ENCODE assay signal across 1 cellular context in the genomic region with DNA sequence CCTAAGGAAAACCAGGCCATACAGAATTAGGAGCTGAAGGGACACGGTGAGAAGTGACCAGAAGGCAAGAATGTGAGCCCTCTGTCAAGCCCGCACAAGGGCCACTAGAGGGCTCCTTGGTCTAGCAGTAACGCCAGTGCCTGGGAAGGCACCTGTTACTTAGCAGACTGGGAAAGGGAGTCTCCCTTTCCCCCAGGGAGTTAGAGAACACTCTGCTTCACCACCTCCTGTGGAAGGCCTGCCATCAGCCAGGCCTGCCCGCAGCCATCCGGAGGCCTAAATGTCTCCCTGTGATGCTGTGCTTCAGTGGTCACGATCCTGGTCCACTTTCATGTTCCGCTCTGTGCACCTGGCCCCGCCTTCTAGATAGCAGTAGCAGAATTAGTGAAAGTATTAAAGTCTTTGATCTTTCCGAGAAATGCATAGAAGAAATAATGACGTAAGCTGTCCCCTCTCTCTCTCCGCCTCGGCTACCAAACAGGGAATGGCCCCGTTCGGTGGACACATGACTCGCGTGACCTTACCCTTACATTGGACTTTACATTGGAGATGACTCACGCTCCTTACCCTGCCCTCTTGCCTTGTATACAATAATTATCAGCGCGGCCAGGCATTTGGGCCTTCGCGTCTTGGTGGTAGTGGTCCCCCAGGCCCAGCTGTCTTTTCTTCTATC.
TF ChIP-seq lines count a peak whose summit lies in the region.

No MANE protein-coding gene starts in this region.

TF ChIP-seq in IMR-90, 13 proteins besides CTCF, POLR2A, EP300 and RAD21:
- TF ChIP-seq SMC3 (IDR thresholded peaks at IDR 0.05; ENCODE audit: low read depth, low read length) (peak; percentile 36; the same call in 1 of the 2 replicates), BHLHE40 (IDR thresholded peaks at IDR 0.05; ENCODE audit: low read depth, low read length) (no peak)
